Comparison of ENCODE assay signal across 34 cellular contexts in genomic region chr2:108898315-108899082, GRCh38.
"Had no signal": no experiment of that assay in that cellular context is flagged by ENCODE, and none has a peak within 500 bp of the region (broad histone marks: within the 10 kb centered on the region; RNA-seq: fewer than 3 reads in every experiment).

No MANE protein-coding gene starts in this region.

- ATAC-seq: activated CD4-positive, CD25-positive, alpha-beta regulatory T cell treated with anti-CD3 and anti-CD28 coated beads, Interleukin-2, amount 50 U/mL, for 24 hours; activated CD8-positive, alpha-beta memory T cell treated with anti-CD3 and anti-CD28 coated beads, Interleukin-2, amount 10 ng/mL, durations not matched to agents 7 days and 5 days; activated CD8-positive, alpha-beta T cell treated with anti-CD3 and anti-CD28 coated beads, Interleukin-2, amount 10 ng/mL, durations not matched to agents 7 days and 5 days; heart right ventricle; left lobe of liver; lower lobe of right lung; naive thymus-derived CD8-positive, alpha-beta T cell; psoas muscle; stimulated activated memory B cell treated with anti-CD40 and anti-IgM and Interleukin-4, amounts not matched to agents 10 μg/mL and 1 μg/mL and 100 μg/mL, for 72 hours had no signal

- H3K4me1 ChIP-seq: adrenal gland, ascending aorta, colonic mucosa, esophagus squamous epithelium, heart right ventricle, lower lobe of right lung, parathyroid adenoma, psoas muscle, sigmoid colon, tibial nerve had no signal

- FAIRE-seq: endometrium, small intestine had no signal

- H2AFZ ChIP-seq: parathyroid adenoma had no signal

- H3K27me3 Mint-ChIP-seq: brain; naive thymus-derived CD8-positive, alpha-beta T cell had no signal

- H3K36me3 Mint-ChIP-seq: activated CD8-positive, alpha-beta memory T cell treated with anti-CD3 and anti-CD28 coated beads, Interleukin-2, amount 10 ng/mL, durations not matched to agents 7 days and 5 days; brain; stimulated activated memory B cell treated with anti-CD40 and anti-IgM and Interleukin-4, amounts not matched to agents 10 μg/mL and 1 μg/mL and 100 μg/mL, for 72 hours had no signal

- H3K27me3 ChIP-seq: adrenal gland, ascending aorta, cardiac muscle cell, colonic mucosa, esophagus squamous epithelium, sigmoid colon, tibial nerve had no signal

- DNase-seq: activated CD4-positive, alpha-beta T cell treated with anti-CD3 and anti-CD28 coated beads, Interleukin-2, amount 50 U/mL, for 1 hour; activated CD8-positive, alpha-beta memory T cell treated with anti-CD3 and anti-CD28 coated beads, Interleukin-2, amount 10 ng/mL, durations not matched to agents 7 days and 5 days; activated CD8-positive, alpha-beta T cell treated with anti-CD3 and anti-CD28 coated beads, Interleukin-2, amount 10 ng/mL, durations not matched to agents 7 days and 5 days; activated naive CD4-positive, alpha-beta T cell; adrenal gland; cerebellar nuclear complex; colonic mucosa; effector CD8-positive, alpha-beta T cell; esophagus squamous epithelium; heart right ventricle; kidney glomerular epithelial cell; lower lobe of right lung; mesenchymal stem cell; naive thymus-derived CD8-positive, alpha-beta T cell; occipital lobe; psoas muscle; sigmoid colon; small intestine; stimulated activated CD4-positive, alpha-beta T cell treated with anti-CD3 and anti-CD28 coated beads, Interleukin-4, amount 100 ng/mL, for 24 hours; SW 1271; T-helper 9 cell; WERI-Rb-1 had no signal

- H3K27ac Mint-ChIP-seq: activated CD8-positive, alpha-beta memory T cell treated with anti-CD3 and anti-CD28 coated beads, Interleukin-2, amount 10 ng/mL, durations not matched to agents 7 days and 5 days; activated CD8-positive, alpha-beta T cell treated with anti-CD3 and anti-CD28 coated beads, Interleukin-2, amount 10 ng/mL, durations not matched to agents 7 days and 5 days; brain; stimulated activated memory B cell treated with anti-CD40 and anti-IgM and Interleukin-4, amounts not matched to agents 10 μg/mL and 1 μg/mL and 100 μg/mL, for 72 hours; T-helper 1 cell treated with Interleukin-12 subunit alpha and Interleukin-12 subunit beta and Interleukin-4 antibody, amounts not matched to agents 30 μg/mL and 1 μg/mL, for 36 hours had no signal

- H3K9ac ChIP-seq: parathyroid adenoma had no signal

- H3K79me2 ChIP-seq: parathyroid adenoma had no signal

- H3K4me1 Mint-ChIP-seq: activated CD8-positive, alpha-beta memory T cell treated with anti-CD3 and anti-CD28 coated beads, Interleukin-2, amount 10 ng/mL, durations not matched to agents 7 days and 5 days; neural crest cell; stimulated activated memory B cell treated with anti-CD40 and anti-IgM and Interleukin-4, amounts not matched to agents 10 μg/mL and 1 μg/mL and 100 μg/mL, for 72 hours had no signal

- H3K9me3 Mint-ChIP-seq: T-helper 1 cell treated with Interleukin-12 subunit alpha and Interleukin-12 subunit beta and Interleukin-4 antibody, amounts not matched to agents 30 μg/mL and 1 μg/mL, for 36 hours had no signal

- H3K4me3 Mint-ChIP-seq: activated CD8-positive, alpha-beta memory T cell treated with anti-CD3 and anti-CD28 coated beads, Interleukin-2, amount 10 ng/mL, durations not matched to agents 7 days and 5 days; activated CD8-positive, alpha-beta T cell treated with anti-CD3 and anti-CD28 coated beads, Interleukin-2, amount 10 ng/mL, durations not matched to agents 7 days and 5 days; brain; naive thymus-derived CD8-positive, alpha-beta T cell; neural crest cell; stimulated activated memory B cell treated with anti-CD40 and anti-IgM and Interleukin-4, amounts not matched to agents 10 μg/mL and 1 μg/mL and 100 μg/mL, for 72 hours; T-helper 1 cell treated with Interleukin-12 subunit alpha and Interleukin-12 subunit beta and Interleukin-4 antibody, amounts not matched to agents 30 μg/mL and 1 μg/mL, for 36 hours had no signal

- H3K27ac ChIP-seq: adrenal gland, ascending aorta, cardiac muscle cell, colonic mucosa, epithelial cell of prostate, esophagus squamous epithelium, heart right ventricle, lower lobe of right lung, parathyroid adenoma, psoas muscle, sigmoid colon, tibial nerve, WERI-Rb-1 had no signal

- H3K4me3 ChIP-seq: adrenal gland, ascending aorta, cardiac muscle cell, colonic mucosa, esophagus squamous epithelium, heart right ventricle, lower lobe of right lung, psoas muscle, sigmoid colon, tibial nerve had no signal

- H3K36me3 ChIP-seq: adrenal gland, ascending aorta, cardiac muscle cell, colonic mucosa, heart right ventricle, lower lobe of right lung, sigmoid colon, tibial nerve, WERI-Rb-1 had no signal

- H3K9me3 ChIP-seq: adrenal gland, colonic mucosa, lower lobe of right lung, sigmoid colon had no signal
